ENCODE assay signal across 9 cellular contexts in the genomic region with DNA sequence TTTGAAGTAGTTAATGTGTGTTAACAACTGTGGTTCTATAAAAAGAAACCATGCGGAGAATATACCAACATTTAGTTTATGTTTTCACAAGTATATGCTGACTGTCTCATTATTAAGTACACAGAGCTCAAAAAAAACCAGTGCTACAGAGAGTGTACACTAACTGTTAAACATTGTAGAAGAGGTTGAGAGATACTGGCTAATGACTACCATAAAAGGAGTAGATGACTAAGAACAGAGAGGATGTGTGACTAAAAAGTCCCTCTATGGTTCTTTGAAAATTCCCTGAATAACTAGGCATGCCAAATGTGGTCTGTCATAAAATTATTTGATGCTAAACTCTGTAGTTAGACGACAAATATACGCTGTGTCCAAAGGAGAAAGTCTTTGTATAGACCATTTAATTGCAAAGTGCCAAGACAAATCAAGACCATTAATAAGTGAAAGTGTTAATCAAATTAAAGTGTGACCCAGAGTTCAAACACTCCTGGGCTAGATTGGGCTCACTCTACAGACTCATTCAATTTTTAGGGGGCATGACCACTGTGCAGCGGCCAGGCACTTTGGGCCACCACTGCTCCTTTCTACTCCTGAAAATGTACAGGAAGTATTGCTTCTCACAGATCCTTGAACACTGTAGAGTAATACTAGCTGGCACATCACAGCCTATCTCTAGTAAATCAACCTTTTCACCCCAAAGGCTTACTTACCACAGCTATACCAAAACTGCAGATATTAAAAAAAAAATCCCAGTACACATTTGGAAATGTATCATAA. TPM values are rescaled to one million over a fixed set of nuclear protein-coding genes. Genes with fewer than 3 reads are reported as not detected.
A peak's percentile ranks its signal among the peaks of the same experiment; 100 is the strongest.
DNase-seq lines count a peak whose midpoint lies in the region; ATAC-seq and TF ChIP-seq lines count a peak whose summit lies in the region.
"Had no signal": no experiment of that assay in that cellular context is flagged by ENCODE, and none has a peak within 500 bp of the region (broad histone marks: within the 10 kb centered on the region; RNA-seq: fewer than 3 reads in every experiment).

No MANE protein-coding gene starts in this region.

- no peak overlapping the region for H3K27ac Mint-ChIP-seq in CD8-positive, alpha-beta T cell

- no peak overlapping the region for H3K27ac ChIP-seq in CD8-positive, alpha-beta T cell (ENCODE audit: low read depth, low read length)
- H3K27ac ChIP-seq: lower lobe of right lung had no signal

- no peak overlapping the region for H3K4me3 ChIP-seq in CD8-positive, alpha-beta T cell (ENCODE audit: low read depth, low read length)
- no peak overlapping the region for H3K4me3 ChIP-seq in MG63
- H3K4me3 ChIP-seq: lower lobe of right lung had no signal

- no peaks in the 10 kb centered on the region for H3K9me3 ChIP-seq in CD8-positive, alpha-beta T cell (ENCODE audit: low read length)
- no peaks in the 10 kb centered on the region for H3K9me3 ChIP-seq in MG63
- H3K9me3 ChIP-seq: lower lobe of right lung had no signal

- no peak for DNase-seq in CD8-positive, alpha-beta T cell
- DNase-seq in amniotic stem cell (lab: John Stamatoyannopoulos, UW): peak; percentile 64
- peak; percentile 98 for DNase-seq in renal cortical epithelial cell (ENCODE audit: low read depth)
- DNase-seq in stimulated activated CD4-positive, alpha-beta T cell treated with anti-CD3 and anti-CD28 coated beads, Interleukin-12 subunit alpha, Interleukin-12 subunit beta, amount 100 ng/mL, for 4 hours: no peak
- DNase-seq in MG63: no peak
- no peak for DNase-seq in NAMALWA (ENCODE audit: low spot score)
- DNase-seq: lower lobe of right lung had no signal

- H3K27me3 Mint-ChIP-seq in CD8-positive, alpha-beta T cell (ENCODE audit: low read depth): no peaks in the 10 kb centered on the region

- peak; percentile 78 for ATAC-seq in CD8-positive, alpha-beta T cell
- ATAC-seq in GM19395 (IDR thresholded peaks at IDR 0.05; ENCODE audit: unreplicated experiment) (peak; percentile 89), HG03354 (IDR thresholded peaks at IDR 0.05; ENCODE audit: poor library complexity, severe bottlenecking, unreplicated experiment) (peak; percentile 89)

- no peaks in the 10 kb centered on the region for H3K9me3 Mint-ChIP-seq in CD8-positive, alpha-beta T cell

- peaks cover 37% of the 10 kb centered on the region for H3K4me1 Mint-ChIP-seq in CD8-positive, alpha-beta T cell (ENCODE audit: low read depth)

- POLR2A ChIA-PET in CD8-positive, alpha-beta T cell (lab: Charles Lee): interaction anchor here (1.4 kb wide), 1 partner anchor 31 kb away, joined by 3 read pairs; no protein-coding TSS in a partner anchor

- intact Hi-C loops in CD8-positive, alpha-beta T cell (cut with DNase I, micrococcal nuclease): loop anchor here in 1 of 2 experiments (2.0 to 5.0 kb wide), 2 partner anchors 16 to 52 kb away; no protein-coding TSS in a partner anchor

- no peak overlapping the region for H3K4me3 Mint-ChIP-seq in CD8-positive, alpha-beta T cell

- H3K36me3 Mint-ChIP-seq in CD8-positive, alpha-beta T cell: no peaks in the 10 kb centered on the region

- TF ChIP-seq CTCF in CD8-positive, alpha-beta T cell (IDR thresholded peaks at IDR 0.05): no peak

- H3K27me3 ChIP-seq in CD8-positive, alpha-beta T cell (ENCODE audit: insufficient read depth, low read length): no peaks in the 10 kb centered on the region
- no peaks in the 10 kb centered on the region for H3K27me3 ChIP-seq in MG63

- CTCF ChIA-PET in CD8-positive, alpha-beta T cell (lab: Charles Lee): no interaction called here

- no peaks in the 10 kb centered on the region for H3K36me3 ChIP-seq in CD8-positive, alpha-beta T cell (ENCODE audit: insufficient read depth, low read length)
- H3K36me3 ChIP-seq in MG63: peaks cover 7% of the 10 kb centered on the region
- H3K36me3 ChIP-seq: lower lobe of right lung had no signal

- H3K4me1 ChIP-seq in CD8-positive, alpha-beta T cell (ENCODE audit: insufficient read depth, low read length): peaks cover 8% of the 10 kb centered on the region
- H3K4me1 ChIP-seq: lower lobe of right lung had no signal

RNA-seq across cellular contexts. Expression of a gene that starts 45.1 kb away (rescaled TPM):
- total RNA-seq in CD8-positive, alpha-beta T cell: 10 to 100 TPM; 47.5 to 48.8 TPM
- 8.9 and 21.3 TPM in 2 replicates for total RNA-seq in renal cortical epithelial cell
- total RNA-seq in MG63 (2014; rRNA removed; shearing (Covaris generic); ENCODE audit: low replicate concordance): 9.4 and 11.6 TPM in 2 replicates

Comparison
In these comparisons a context has a peak if more than half of its experiments do, and no peak if none do; other contexts are left out.
1. DNase-seq: peak in amniotic stem cell (single experiment) and renal cortical epithelial cell (single experiment); none in CD8-positive, alpha-beta T cell (0 of 7), stimulated activated CD4-positive, alpha-beta T cell treated with anti-CD3 and anti-CD28 coated beads, Interleukin-12 subunit alpha, Interleukin-12 subunit beta, amount 100 ng/mL, for 4 hours (single experiment), MG63 (single experiment) and NAMALWA (single experiment).
2. Peak in every context shown above with its lines, with median percentiles within 50 percentile points of each other: ATAC-seq.